In genomic region chr17:32185875-32186274, GRCh38 we compare ENCODE assay signal across 19 cellular contexts. TPM values are rescaled to one million over a fixed set of nuclear protein-coding genes. Genes with fewer than 3 reads are reported as not detected.
A peak's percentile ranks its signal among the peaks of the same experiment; 100 is the strongest.
DNase-seq lines count a peak whose midpoint lies in the region; ATAC-seq, FAIRE-seq and TF ChIP-seq lines count a peak whose summit lies in the region.
"Had no signal": no experiment of that assay in that cellular context is flagged by ENCODE, and none has a peak within 500 bp of the region (broad histone marks: within the 10 kb centered on the region; RNA-seq: fewer than 3 reads in every experiment).

No MANE protein-coding gene starts in this region.

- no peak overlapping the region for H3K18ac ChIP-seq in trophoblast cell (ENCODE audit: low read length)

- H3K9ac ChIP-seq in K562 (ENCODE audit: insufficient read depth in 1 of 2, low read depth in 2 of 2, low read length in 2 of 2) (no peak overlapping the region), trophoblast cell (ENCODE audit: low read length) (no peak overlapping the region)

- 75% methylated on average over 2 of the region's 2 CpGs for WGBS in K562 (ENCODE audit: insufficient coverage, low coverage, missing lambda C conversion rate)
- WGBS in trophoblast cell (ENCODE audit: extremely low coverage, insufficient coverage, insufficient read length), result no CpG with 5 or more reads among the region's 2 CpGs

- no peak for TF ChIP-seq RAD21 in K562 (CRISPR knock-in tag; conservative IDR thresholded peaks at IDR 0.05 in 1 of 2, IDR thresholded peaks at IDR 0.05 in 1 of 2)

- H3K4me2 ChIP-seq in K562 (ENCODE audit: insufficient read depth, low read length), result no peak overlapping the region
- H3K4me2 ChIP-seq in trophoblast cell (ENCODE audit: low read length), result no peak overlapping the region
- H3K4me2 ChIP-seq: GM23338 had no signal

- no peaks in the 10 kb centered on the region for H3K79me2 ChIP-seq in K562 (ENCODE audit: control insufficient read depth, insufficient read depth, low read length)
- no peaks in the 10 kb centered on the region for H3K79me2 ChIP-seq in trophoblast cell (ENCODE audit: control insufficient read depth, insufficient read depth, low read length, poor library complexity)

- no peak overlapping the region for H3K14ac ChIP-seq in trophoblast cell (ENCODE audit: low read length)

- no peak for TF ChIP-seq EP300 in K562 (IDR thresholded peaks at IDR 0.05; ENCODE audit: low read length)

- H2AFZ ChIP-seq in K562 (ENCODE audit: low read depth, low read length), result no peak overlapping the region
- H2AFZ ChIP-seq in trophoblast cell (ENCODE audit: insufficient read depth, low read length, poor library complexity), result no peak overlapping the region
- H2AFZ ChIP-seq: GM23338 had no signal

- H2BK12ac ChIP-seq in trophoblast cell (ENCODE audit: low read length), result no peak overlapping the region

- H2BK120ac ChIP-seq in trophoblast cell (ENCODE audit: insufficient read depth, low read length, poor library complexity), result no peak overlapping the region

- H3K36me3 ChIP-seq in K562 (ENCODE audit: control insufficient read depth, insufficient read depth, low read length) (peaks cover 26% of the 10 kb centered on the region; the same call in 2 of the 3 replicates), trophoblast cell (ENCODE audit: control insufficient read depth in 1 of 2, insufficient read depth in 2 of 2, low read length in 2 of 2) (peaks cover 1 to 5% of the 10 kb centered on the region in 2 experiments)
- H3K36me3 ChIP-seq: BE2C had no signal

- no peak overlapping the region for H3K4me3 ChIP-seq in K562
- no peak overlapping the region for H3K4me3 ChIP-seq in trophoblast cell (ENCODE audit: low read depth, low read length)
- H3K4me3 ChIP-seq: GM12878, GM23338 had no signal

- DNase-seq in D721Med (ENCODE audit: insufficient read length, low spot score) (no peak), ELR (ENCODE audit: low read depth) (peak; percentile 49), K562 (ENCODE audit: extremely low read depth in 1 of 4, low spot score in 3 of 4) (no peak), trophoblast cell (peak; percentile 37 to 85), NCI-H524 treated with DMSO at 0.1 percent for 48 hours (lab: John Stamatoyannopoulos, UW) (no peak), NCI-H1930 (lab: John Stamatoyannopoulos, UW) (no peak)
- DNase-seq: BE2C; CD4-positive, alpha-beta memory T cell; DMS153; DMS79 treated with DMSO at 0.1 percent for 48 hours; H7; KBM-7 had no signal

- TF ChIP-seq CTCF in D721Med (IDR thresholded peaks at IDR 0.05; ENCODE audit: insufficient read depth, missing control alignments), result no peak
- no peak for TF ChIP-seq CTCF in K562 (IDR thresholded peaks at IDR 0.05 in 2 of 3, conservative IDR thresholded peaks at IDR 0.05 in 1 of 3; ENCODE audit: insufficient read depth in 2 of 3, low read depth in 1 of 3, low read length in 3 of 3)

- H3K9me3 ChIP-seq in K562 (replicated peaks; ENCODE audit: control insufficient read depth, insufficient read depth, low read depth, low read length), result no peaks in the 10 kb centered on the region
- H3K9me3 ChIP-seq in trophoblast cell (ENCODE audit: insufficient read depth, low read depth, low read length), result no peaks in the 10 kb centered on the region
- H3K9me3 ChIP-seq: BE2C had no signal

- in situ Hi-C loops in K562 (cut with MboI), result no loop called here

- no peak overlapping the region for H3K4ac ChIP-seq in trophoblast cell (ENCODE audit: low read depth, low read length)

- BruUV-seq in K562 (replicated peaks; lab: Mats Ljungman, UMichigan), result no TSS peak

- H3K9me1 ChIP-seq in K562 (ENCODE audit: control insufficient read depth, insufficient read depth, low read length), result no peaks in the 10 kb centered on the region

- H4K12ac ChIP-seq in trophoblast cell (ENCODE audit: low read depth, low read length), result no peak overlapping the region

- CTCF ChIA-PET in K562 (lab: Yijun Ruan, JAX; ENCODE audit: low intra/inter-chr PET ratio), result no interaction called here

- no peak overlapping the region for H3K23ac ChIP-seq in trophoblast cell (ENCODE audit: low read length)

- no peak for ATAC-seq in K562
- ATAC-seq in HG03159 (IDR thresholded peaks at IDR 0.05; ENCODE audit: unreplicated experiment), result no peak
- ATAC-seq: GM12878, GM23338 had no signal

- no peak overlapping the region for H2BK5ac ChIP-seq in trophoblast cell (ENCODE audit: low read depth, low read length, poor library complexity)

- intact Hi-C loops in K562 (cut with micrococcal nuclease), result no loop called here

- TF ChIP-seq POLR2A in K562 (conservative IDR thresholded peaks at IDR 0.05), result no peak

- FAIRE-seq in D721Med (lab: Jason Lieb, UNC), result peak; percentile 53
- no peak for FAIRE-seq in K562 (lab: Jason Lieb, UNC)
- FAIRE-seq: A204.1, GM12878, GM18507, HTR-8/SVneo had no signal

- H3K79me1 ChIP-seq in trophoblast cell (ENCODE audit: low read length), result no peaks in the 10 kb centered on the region

- H4K20me1 ChIP-seq in K562 (replicated peaks; ENCODE audit: control insufficient read depth, insufficient read depth, low read length), result no peaks in the 10 kb centered on the region

- no peak overlapping the region for H3K27ac ChIP-seq in K562 (ENCODE audit: extremely low read depth, low read depth, low read length)
- no peak overlapping the region for H3K27ac ChIP-seq in trophoblast cell (ENCODE audit: low read depth, low read length)
- H3K27ac ChIP-seq: C4-2B had no signal

- H4K8ac ChIP-seq in trophoblast cell (ENCODE audit: low read depth, low read length), result no peak overlapping the region

- no peak overlapping the region for H4K91ac ChIP-seq in trophoblast cell (ENCODE audit: low read depth, low read length)

- H3K27me3 ChIP-seq in K562 (ENCODE audit: control insufficient read depth in 2 of 2, insufficient read depth in 2 of 2, low read length in 2 of 2) (no peaks in the 10 kb centered on the region), trophoblast cell (ENCODE audit: insufficient read depth, low read length) (no peaks in the 10 kb centered on the region)
- H3K27me3 ChIP-seq: BE2C had no signal

- POLR2A ChIA-PET in K562 (lab: Yijun Ruan, JAX), result interaction anchor here (2.2 kb wide), 1 partner anchor 10 kb away, joined by 9 read pairs; no protein-coding TSS in a partner anchor

- no peaks in the 10 kb centered on the region for H3K4me1 ChIP-seq in K562 (replicated peaks in 1 of 2; ENCODE audit: control insufficient read depth in 2 of 2, insufficient read depth in 2 of 2, low read length in 2 of 2)
- H3K4me1 ChIP-seq in trophoblast cell (ENCODE audit: control insufficient read depth in 1 of 2, insufficient read depth in 2 of 2, low read length in 2 of 2), result no peaks in the 10 kb centered on the region
- H3K4me1 ChIP-seq: BE2C had no signal

- no peak overlapping the region for H2AK5ac ChIP-seq in trophoblast cell (ENCODE audit: low read length)

TF ChIP-seq in K562, 482 proteins besides CTCF, POLR2A, EP300 and RAD21:
- TF ChIP-seq PYGO2 (tag; IDR thresholded peaks at IDR 0.05) (no peak), TRIM28 (IDR thresholded peaks at IDR 0.05) (no peak), SIN3A (IDR thresholded peaks at IDR 0.05; ENCODE audit: borderline replicate concordance in 2 of 2, control insufficient read depth in 1 of 2, low read depth in 2 of 2, low read length in 2 of 2) (no peak), DMBX1 (CRISPR knock-in tag; IDR thresholded peaks at IDR 0.05; ENCODE audit: borderline replicate concordance) (no peak), ZBTB33 (CRISPR knock-in tag; IDR thresholded peaks at IDR 0.05) (no peak), C11orf30 (IDR thresholded peaks at IDR 0.05; ENCODE audit: low read depth) (peak; percentile 65; the same call in 1 of the 2 replicates), GTF2F1 (IDR thresholded peaks at IDR 0.05; ENCODE audit: low read depth, low read length) (no peak), MEIS2 (IDR thresholded peaks at IDR 0.05; ENCODE audit: partially characterized antibody) (no peak), FUS (optimal IDR thresholded peaks at IDR 0.05; ENCODE audit: low read depth, low read length) (no peak), MAFG (tag; conservative IDR thresholded peaks at IDR 0.05) (peak; percentile 65), ZNF316 (IDR thresholded peaks at IDR 0.05) (peak; percentile 79)
TF ChIP-seq in K562: peak in this region for 3.

RNA-seq across cellular contexts. Expression of gene RHOT1, which starts 43.6 kb away (rescaled TPM):
- total RNA-seq in K562 (2011; cell fraction: chromatin; rRNA removed; ENCODE audit: low replicate concordance), result 23.7 and 108 TPM in 2 replicates
- 13.2 and 19.5 TPM in 2 replicates for total RNA-seq in K562 (2011; cell fraction: nucleolus; rRNA removed)
- total RNA-seq in K562 (2011; cell fraction: nucleoplasm; rRNA removed), result 39.4 and 61.3 TPM in 2 replicates
- total RNA-seq in K562 (2014; rRNA removed) (25.1 and 33.3 TPM in 2 replicates), K562 (2014; rRNA removed; fragmentation: Illumina TruSeq; extraction: Trizol) (52.9 and 55.3 TPM in 2 replicates), K562 (2015; rRNA removed; fragmentation: Illumina TruSeq; extraction: Trizol) (39.9 and 50.5 TPM in 2 replicates), K562 (2021) (30.8 and 33.9 TPM in 2 replicates)
- polyA plus RNA-seq in K562 (2011; rRNA removed) (67.5 and 101 TPM in 2 replicates), K562 (2014; fragmentation: Illumina TruSeq; extraction: Trizol) (47.5 and 72.5 TPM in 2 replicates), K562 (2014; fragmentation: Nextera tagmentation; extraction: Ambion mirVana) (10 to 100 TPM; 23.0 to 30.5 TPM), K562 (2014; rRNA removed) (32.2 and 41.2 TPM in 2 replicates)
- polyA plus RNA-seq in K562 (2011; cell fraction: cytosol; rRNA removed), result 29.2 and 43.3 TPM in 2 replicates
- polyA plus RNA-seq in K562 (2011; cell fraction: nucleus; rRNA removed), result 22.7 and 29.3 TPM in 2 replicates
- polyA plus RNA-seq in K562 (2012), result 28.2 and 47.4 TPM in 2 replicates
- polyA minus RNA-seq in K562 (2011; rRNA and poly(A)+ RNA removed), result 85.8 and 104 TPM in 2 replicates
- 20.7 and 44.3 TPM in 2 replicates for polyA minus RNA-seq in K562 (2011; cell fraction: cytosol; rRNA and poly(A)+ RNA removed)
- 29.1 and 38.3 TPM in 2 replicates for polyA minus RNA-seq in K562 (2011; cell fraction: nucleus; rRNA and poly(A)+ RNA removed)
- polyA plus RNA-seq in trophoblast cell (2013), result 16.1 and 16.6 TPM in 2 replicates

Comparison
In these comparisons a context has a peak if more than half of its experiments do, and no peak if none do; other contexts are left out.
1. DNase-seq: peak in ELR (single experiment) and trophoblast cell (2 of 2); none in D721Med (single experiment), K562 (0 of 4), NCI-H524 treated with DMSO at 0.1 percent for 48 hours (single experiment) and NCI-H1930 (0 of 2).